In the genomic region with DNA sequence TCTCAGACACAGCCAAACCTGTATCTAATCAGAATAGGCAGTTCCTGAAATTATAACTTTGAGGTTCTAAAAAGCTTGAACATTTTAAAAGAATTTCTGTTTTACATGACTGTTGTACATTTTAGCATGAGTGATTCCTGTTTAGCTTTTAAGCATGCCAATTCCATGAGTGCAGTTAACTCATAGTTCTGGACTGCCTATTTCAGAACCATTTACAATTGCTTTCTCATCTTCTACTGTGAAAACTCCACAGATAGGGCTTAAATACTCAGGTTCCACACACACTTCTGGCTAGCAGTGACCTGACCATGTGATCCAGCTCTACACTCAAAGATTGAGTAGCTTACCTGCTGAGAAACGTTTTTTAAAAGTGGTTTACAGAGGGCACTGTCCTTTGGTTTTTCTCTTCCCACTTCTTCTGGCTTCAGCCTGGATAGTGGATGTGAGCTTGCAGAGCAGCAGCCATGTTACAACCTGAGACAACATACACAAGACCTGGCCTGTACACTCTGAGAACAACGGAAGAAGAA, we compare ENCODE assay signal across 25 cellular contexts.
DNase-seq lines count a peak whose midpoint lies in the region; ATAC-seq and TF ChIP-seq lines count a peak whose summit lies in the region.
"Had no signal": no experiment of that assay in that cellular context is flagged by ENCODE, and none has a peak within 500 bp of the region (broad histone marks: within the 10 kb centered on the region; RNA-seq: fewer than 3 reads in every experiment).

No MANE protein-coding gene starts in this region.

- H3K4me3 ChIP-seq in SK-N-SH (ENCODE audit: low read depth in 2 of 2, low read length in 1 of 2): no peak overlapping the region
- H3K4me3 ChIP-seq in osteoblast (ENCODE audit: insufficient read depth, low read length): no peak overlapping the region
- no peak overlapping the region for H3K4me3 ChIP-seq in effector memory CD4-positive, alpha-beta T cell (ENCODE audit: insufficient read depth, low read depth, low read length, poor library complexity, severe bottlenecking)
- H3K4me3 ChIP-seq: Peyer's patch, right lobe of liver, SJSA1, suprapubic skin had no signal

- H3K79me2 ChIP-seq in SK-N-SH (ENCODE audit: insufficient read depth) (no peaks in the 10 kb centered on the region), osteoblast (ENCODE audit: insufficient read depth, low read length) (no peaks in the 10 kb centered on the region)
- H3K79me2 ChIP-seq: parathyroid adenoma had no signal

- H3K9me2 ChIP-seq in SK-N-SH: no peaks in the 10 kb centered on the region

- H3K27me3 ChIP-seq in SK-N-SH (ENCODE audit: insufficient read depth) (no peaks in the 10 kb centered on the region), osteoblast (ENCODE audit: insufficient read depth, low read length) (no peaks in the 10 kb centered on the region)
- H3K27me3 ChIP-seq in effector memory CD4-positive, alpha-beta T cell (replicated peaks; ENCODE audit: control insufficient read depth, insufficient read depth, low read length, poor library complexity, severe bottlenecking): no peaks in the 10 kb centered on the region
- H3K27me3 ChIP-seq: Peyer's patch, right lobe of liver, SJSA1, suprapubic skin had no signal

- H3K4me2 ChIP-seq in SK-N-SH (peak overlapping the region; percentile 29), osteoblast (ENCODE audit: insufficient read depth, low read length) (no peak overlapping the region)
- H3K4me2 ChIP-seq: KMS-11 had no signal

- H2AFZ ChIP-seq in SK-N-SH (ENCODE audit: low read depth) (peak overlapping the region; percentile 25; the same call in 1 of the 2 replicates), osteoblast (ENCODE audit: low read length) (no peak overlapping the region)
- H2AFZ ChIP-seq: parathyroid adenoma had no signal

- H3K36me3 ChIP-seq in SK-N-SH (replicated peaks in 1 of 2; ENCODE audit: control insufficient read depth in 1 of 2, insufficient read depth in 2 of 2, low read length in 1 of 2) (no peaks in the 10 kb centered on the region), osteoblast (ENCODE audit: insufficient read depth, low read length) (no peaks in the 10 kb centered on the region)
- H3K36me3 ChIP-seq in effector memory CD4-positive, alpha-beta T cell (ENCODE audit: control insufficient read depth, insufficient read depth, low read length): no peaks in the 10 kb centered on the region
- H3K36me3 ChIP-seq: Peyer's patch, right lobe of liver, SJSA1, suprapubic skin had no signal

- POLR2A ChIA-PET in SK-N-SH (lab: Yijun Ruan, JAX): no interaction called here

- TF ChIP-seq CTCF in SK-N-SH (IDR thresholded peaks at IDR 0.05) (no peak), osteoblast (IDR thresholded peaks at IDR 0.05; ENCODE audit: extremely low read depth, low read depth, low read length) (no peak)

- TF ChIP-seq RAD21 in SK-N-SH (IDR thresholded peaks at IDR 0.05; ENCODE audit: low read length): no peak

- DNase-seq in EH (ENCODE audit: low read depth): peak; percentile 26
- no peak for DNase-seq in SK-N-SH
- no peak for DNase-seq in epithelial cell of prostate (ENCODE audit: low read depth, low spot score)
- no peak for DNase-seq in osteoblast (ENCODE audit: insufficient read length, low spot score, missing footprints)
- DNase-seq in effector memory CD4-positive, alpha-beta T cell: no peak
- no peak for DNase-seq in cortex of kidney (lab: John Stamatoyannopoulos, UW)
- DNase-seq in MV-4-11 (lab: John Stamatoyannopoulos, UW): no peak
- DNase-seq: foreskin melanocyte; kidney glomerular epithelial cell; mesendoderm; naive thymus-derived CD8-positive, alpha-beta T cell; NCI-H1048; NCI-H1930; NCI-H446 treated with DMSO at 0.1 percent for 48 hours; NK-92 treated with Interleukin-12 subunit alpha and Interleukin-12 subunit beta, amount 100 ng/mL, for 24 hours; Peyer's patch; right lobe of liver; T-helper 2 cell had no signal

- WGBS in SK-N-SH (ENCODE audit: low lambda C conversion rate): 43% methylated on average over 2 of the region's 2 CpGs

- CTCF ChIA-PET in SK-N-SH (lab: Yijun Ruan, JAX): no interaction called here

- peaks cover 0 to 33% of the 10 kb centered on the region in 2 experiments; a peak in 3 of 4 replicates for H3K4me1 ChIP-seq in SK-N-SH (ENCODE audit: control insufficient read depth in 1 of 2, insufficient read depth in 2 of 2, low read depth in 1 of 2, low read length in 1 of 2)
- H3K4me1 ChIP-seq in osteoblast (ENCODE audit: insufficient read depth, low read length): peaks cover 26% of the 10 kb centered on the region
- no peaks in the 10 kb centered on the region for H3K4me1 ChIP-seq in effector memory CD4-positive, alpha-beta T cell (ENCODE audit: control insufficient read depth, insufficient read depth, low read length, poor library complexity, severe bottlenecking)
- H3K4me1 ChIP-seq: parathyroid adenoma, Peyer's patch, SJSA1 had no signal

- H3F3A ChIP-seq in SK-N-SH (replicated peaks; ENCODE audit: insufficient read depth): peaks cover 27% of the 10 kb centered on the region

- H4K20me1 ChIP-seq in SK-N-SH (ENCODE audit: insufficient read depth): no peaks in the 10 kb centered on the region
- no peaks in the 10 kb centered on the region for H4K20me1 ChIP-seq in osteoblast (ENCODE audit: insufficient read depth, low read length)

- TF ChIP-seq EP300 in SK-N-SH (IDR thresholded peaks at IDR 0.05; ENCODE audit: borderline replicate concordance in 1 of 2, low read depth in 1 of 2, low read length in 1 of 2): no peak

- H3K9me3 ChIP-seq in SK-N-SH (no peaks in the 10 kb centered on the region), osteoblast (ENCODE audit: low read depth, low read length) (no peaks in the 10 kb centered on the region)
- H3K9me3 ChIP-seq in effector memory CD4-positive, alpha-beta T cell (ENCODE audit: control insufficient read depth, low read length): no peaks in the 10 kb centered on the region
- H3K9me3 ChIP-seq: Peyer's patch, right lobe of liver, SJSA1, suprapubic skin had no signal

- H3K9ac ChIP-seq in SK-N-SH: no peak overlapping the region
- H3K9ac ChIP-seq: KMS-11, parathyroid adenoma had no signal

- H3K27ac ChIP-seq in SK-N-SH (ENCODE audit: low read depth in 2 of 2, low read length in 1 of 2): peak overlapping the region in 1 of 2 experiments; percentile 67; a peak in 3 of 4 replicates
- H3K27ac ChIP-seq in epithelial cell of prostate: peak overlapping the region; percentile 62
- H3K27ac ChIP-seq in osteoblast (ENCODE audit: low read depth, low read length): peak overlapping the region; percentile 29
- H3K27ac ChIP-seq in effector memory CD4-positive, alpha-beta T cell (ENCODE audit: insufficient read depth, low read length, poor library complexity, severe bottlenecking): no peak overlapping the region
- H3K27ac ChIP-seq: C4-2B, KMS-11, parathyroid adenoma, right lobe of liver, SJSA1, suprapubic skin, VCaP had no signal

- no peak for ATAC-seq in GM19463 (IDR thresholded peaks at IDR 0.05; ENCODE audit: unreplicated experiment)
- ATAC-seq: naive thymus-derived CD8-positive, alpha-beta T cell had no signal

TF ChIP-seq in SK-N-SH, 30 proteins besides CTCF, POLR2A, EP300 and RAD21:
- no peak for TF ChIP-seq REST (IDR thresholded peaks at IDR 0.05; ENCODE audit: low read depth, low read length)
- no peak for TF ChIP-seq TCF12 (IDR thresholded peaks at IDR 0.05)
- no peak for TF ChIP-seq RFX5 (IDR thresholded peaks at IDR 0.05; ENCODE audit: low read length)
- TF ChIP-seq FOXM1 (IDR thresholded peaks at IDR 0.05; ENCODE audit: low read depth): no peak
- no peak for TF ChIP-seq ZBTB33 (IDR thresholded peaks at IDR 0.05; ENCODE audit: borderline replicate concordance, low read depth)
